In genomic region chr19:29612121-29612520, GRCh38 we compare ENCODE assay signal across 28 cellular contexts. TPM values are rescaled to one million over a fixed set of nuclear protein-coding genes. Genes with fewer than 3 reads are reported as not detected.
DNase-seq lines count a peak whose midpoint lies in the region; ATAC-seq and TF ChIP-seq lines count a peak whose summit lies in the region.
"Had no signal": no experiment of that assay in that cellular context is flagged by ENCODE, and none has a peak within 500 bp of the region (broad histone marks: within the 10 kb centered on the region; RNA-seq: fewer than 3 reads in every experiment).

No MANE protein-coding gene starts in this region.

- CTCF ChIA-PET in activated CD8-positive, alpha-beta memory T cell treated with anti-CD3 and anti-CD28 coated beads, Interleukin-2, amount 10 ng/mL, durations not matched to agents 7 days and 5 days (lab: Charles Lee) = interaction anchor here (2.0 to 8.6 kb wide), 7 partner anchors 11 to 118 kb away, joined by 6 to 171 read pairs (median 74); partner anchors contain the start of genes C19orf12 and PLEKHF1

- H3K4me1 Mint-ChIP-seq in activated CD8-positive, alpha-beta memory T cell treated with anti-CD3 and anti-CD28 coated beads, Interleukin-2, amount 10 ng/mL, durations not matched to agents 7 days and 5 days = peaks cover 29% of the 10 kb centered on the region
- no peaks in the 10 kb centered on the region for H3K4me1 Mint-ChIP-seq in activated T-helper 17 cell treated with anti-CD3 and anti-CD28 coated beads, Interleukin-2, amount 50 U/mL, for 72 hours
- peaks cover 12% of the 10 kb centered on the region for H3K4me1 Mint-ChIP-seq in memory B cell
- H3K4me1 Mint-ChIP-seq in stimulated activated effector memory CD8-positive, alpha-beta T cell treated with anti-CD3 and anti-CD28 coated beads, Interleukin-12 subunit alpha, Interleukin-12 subunit beta, amount 100 ng/mL, for 72 hours = peaks cover 35% of the 10 kb centered on the region

- DNase-seq in activated CD8-positive, alpha-beta memory T cell treated with anti-CD3 and anti-CD28 coated beads, Interleukin-2, amount 10 ng/mL, durations not matched to agents 7 days and 5 days = no peak
- DNase-seq in activated CD8-positive, alpha-beta memory T cell treated with anti-CD3 and anti-CD28 coated beads, Interleukin-2, amount 50 U/mL, for 48 hours = no peak
- no peak for DNase-seq in memory B cell (ENCODE audit: low spot score in 2 of 2)
- no peak for DNase-seq in stimulated activated effector memory CD8-positive, alpha-beta T cell treated with anti-CD3 and anti-CD28 coated beads, Interleukin-12 subunit alpha, Interleukin-12 subunit beta, amount 100 ng/mL, for 72 hours (ENCODE audit: low spot score in 2 of 2)
- no peak for DNase-seq in activated CD4-positive, alpha-beta T cell treated with anti-CD3 and anti-CD28 coated beads, Interleukin-2, amount 50 U/mL, for 4 hours
- no peak for DNase-seq in right atrium auricular region (ENCODE audit: low spot score)
- DNase-seq: BE2C; CD8-positive, alpha-beta memory T cell; DMS 273 treated with DMSO at 0.1 percent for 48 hours; DMS79; EL; GDM1; GOT3; Karpas-422; NCI-H1105 treated with DMSO at 0.1 percent for 48 hours; NCI-H146; NCI-H2029; NCI-H446; NCI-H524 treated with DMSO at 0.1 percent for 48 hours; NCI-H774; NK-92 treated with Interleukin-12 subunit alpha and Interleukin-12 subunit beta, amount 100 ng/mL, for 24 hours; PC-3 had no signal

- TF ChIP-seq CTCF in right atrium auricular region (IDR thresholded peaks at IDR 0.05) = no peak

- no peak overlapping the region for H3K4me3 ChIP-seq in right atrium auricular region

- peaks cover 0 to 7% of the 10 kb centered on the region in 2 donors for H3K4me1 ChIP-seq in right atrium auricular region
- H3K4me1 ChIP-seq: BE2C had no signal

- no peaks in the 10 kb centered on the region for H3K9me3 Mint-ChIP-seq in activated CD8-positive, alpha-beta memory T cell treated with anti-CD3 and anti-CD28 coated beads, Interleukin-2, amount 10 ng/mL, durations not matched to agents 7 days and 5 days (ENCODE audit: low read depth)
- no peaks in the 10 kb centered on the region for H3K9me3 Mint-ChIP-seq in activated T-helper 17 cell treated with anti-CD3 and anti-CD28 coated beads, Interleukin-2, amount 50 U/mL, for 72 hours
- no peaks in the 10 kb centered on the region for H3K9me3 Mint-ChIP-seq in memory B cell
- H3K9me3 Mint-ChIP-seq in stimulated activated effector memory CD8-positive, alpha-beta T cell treated with anti-CD3 and anti-CD28 coated beads, Interleukin-12 subunit alpha, Interleukin-12 subunit beta, amount 100 ng/mL, for 72 hours = no peaks in the 10 kb centered on the region
- H3K9me3 Mint-ChIP-seq: CD14-positive monocyte; CD8-positive, alpha-beta memory T cell had no signal

- H3K27ac ChIP-seq in right atrium auricular region = no peak overlapping the region
- H3K27ac ChIP-seq: 22Rv1, HL-60 had no signal

- peaks cover 40% of the 10 kb centered on the region for H3K36me3 Mint-ChIP-seq in activated CD8-positive, alpha-beta memory T cell treated with anti-CD3 and anti-CD28 coated beads, Interleukin-2, amount 10 ng/mL, durations not matched to agents 7 days and 5 days
- H3K36me3 Mint-ChIP-seq in activated T-helper 17 cell treated with anti-CD3 and anti-CD28 coated beads, Interleukin-2, amount 50 U/mL, for 72 hours (ENCODE audit: low read depth) = peaks cover 83% of the 10 kb centered on the region
- H3K36me3 Mint-ChIP-seq in memory B cell = peaks cover 27% of the 10 kb centered on the region
- H3K36me3 Mint-ChIP-seq in stimulated activated effector memory CD8-positive, alpha-beta T cell treated with anti-CD3 and anti-CD28 coated beads, Interleukin-12 subunit alpha, Interleukin-12 subunit beta, amount 100 ng/mL, for 72 hours = peaks cover 79% of the 10 kb centered on the region

- H3K9me3 ChIP-seq in right atrium auricular region = no peaks in the 10 kb centered on the region
- H3K9me3 ChIP-seq: BE2C had no signal

- ATAC-seq in activated CD8-positive, alpha-beta memory T cell treated with anti-CD3 and anti-CD28 coated beads, Interleukin-2, amount 10 ng/mL, durations not matched to agents 7 days and 5 days = no peak
- no peak for ATAC-seq in activated T-helper 17 cell treated with anti-CD3 and anti-CD28 coated beads, Interleukin-2, amount 50 U/mL, for 72 hours (replicated peaks)
- ATAC-seq in memory B cell (ENCODE audit: low read depth) (no peak), HG03159 (IDR thresholded peaks at IDR 0.05; ENCODE audit: unreplicated experiment) (no peak)
- ATAC-seq in stimulated activated effector memory CD8-positive, alpha-beta T cell treated with anti-CD3 and anti-CD28 coated beads, Interleukin-12 subunit alpha, Interleukin-12 subunit beta, amount 100 ng/mL, for 72 hours = no peak
- ATAC-seq: HCT116, PC-3 had no signal

- H3K27ac Mint-ChIP-seq in activated CD8-positive, alpha-beta memory T cell treated with anti-CD3 and anti-CD28 coated beads, Interleukin-2, amount 10 ng/mL, durations not matched to agents 7 days and 5 days = peak overlapping the region; percentile 35
- peak overlapping the region; percentile 43 for H3K27ac Mint-ChIP-seq in activated T-helper 17 cell treated with anti-CD3 and anti-CD28 coated beads, Interleukin-2, amount 50 U/mL, for 72 hours
- H3K27ac Mint-ChIP-seq in memory B cell = peak overlapping the region; percentile 96
- peak overlapping the region; percentile 74 for H3K27ac Mint-ChIP-seq in stimulated activated effector memory CD8-positive, alpha-beta T cell treated with anti-CD3 and anti-CD28 coated beads, Interleukin-12 subunit alpha, Interleukin-12 subunit beta, amount 100 ng/mL, for 72 hours

- H3K27me3 Mint-ChIP-seq in activated CD8-positive, alpha-beta memory T cell treated with anti-CD3 and anti-CD28 coated beads, Interleukin-2, amount 10 ng/mL, durations not matched to agents 7 days and 5 days = no peaks in the 10 kb centered on the region
- H3K27me3 Mint-ChIP-seq in activated T-helper 17 cell treated with anti-CD3 and anti-CD28 coated beads, Interleukin-2, amount 50 U/mL, for 72 hours = no peaks in the 10 kb centered on the region
- no peaks in the 10 kb centered on the region for H3K27me3 Mint-ChIP-seq in memory B cell
- H3K27me3 Mint-ChIP-seq: CD8-positive, alpha-beta memory T cell had no signal

- no peaks in the 10 kb centered on the region for H3K27me3 ChIP-seq in right atrium auricular region
- H3K27me3 ChIP-seq: BE2C had no signal

- H3K4me3 Mint-ChIP-seq in activated CD8-positive, alpha-beta memory T cell treated with anti-CD3 and anti-CD28 coated beads, Interleukin-2, amount 10 ng/mL, durations not matched to agents 7 days and 5 days = no peak overlapping the region
- H3K4me3 Mint-ChIP-seq in activated T-helper 17 cell treated with anti-CD3 and anti-CD28 coated beads, Interleukin-2, amount 50 U/mL, for 72 hours = no peak overlapping the region
- no peak overlapping the region for H3K4me3 Mint-ChIP-seq in memory B cell
- no peak overlapping the region for H3K4me3 Mint-ChIP-seq in stimulated activated effector memory CD8-positive, alpha-beta T cell treated with anti-CD3 and anti-CD28 coated beads, Interleukin-12 subunit alpha, Interleukin-12 subunit beta, amount 100 ng/mL, for 72 hours
- H3K4me3 Mint-ChIP-seq: CD14-positive monocyte had no signal

- H3K36me3 ChIP-seq in right atrium auricular region = peaks cover 62% of the 10 kb centered on the region

RNA-seq across cellular contexts. Expression of gene POP4, which starts 6.0 kb away (rescaled TPM):
- 100 to 1,000 TPM in 1 of 2 experiments, 10 to 100 TPM in 1; 96.6 to 106 TPM for total RNA-seq in activated CD8-positive, alpha-beta memory T cell treated with anti-CD3 and anti-CD28 coated beads, Interleukin-2, amount 10 ng/mL, durations not matched to agents 7 days and 5 days
- 100 to 1,000 TPM in 1 of 2 donors, 10 to 100 TPM in 1; 59.4 to 102 TPM for total RNA-seq in activated T-helper 17 cell treated with anti-CD3 and anti-CD28 coated beads, Interleukin-2, amount 50 U/mL, for 72 hours
- 10 to 100 TPM; 36.3 to 40.8 TPM for total RNA-seq in right atrium auricular region

RNA-seq across cellular contexts. Expression of gene PLEKHF1, which starts 53.1 kb away (rescaled TPM):
- total RNA-seq in activated CD8-positive, alpha-beta memory T cell treated with anti-CD3 and anti-CD28 coated beads, Interleukin-2, amount 10 ng/mL, durations not matched to agents 7 days and 5 days = 10 to 100 TPM; 42.4 to 64.1 TPM
- total RNA-seq in activated T-helper 17 cell treated with anti-CD3 and anti-CD28 coated beads, Interleukin-2, amount 50 U/mL, for 72 hours = 10 to 100 TPM; 34.4 to 40.3 TPM
- 10 to 100 TPM; 32.4 to 86.3 TPM for total RNA-seq in right atrium auricular region

Comparison
In these comparisons a context has a peak if more than half of its experiments do, and no peak if none do; other contexts are left out.
1. H3K27ac Mint-ChIP-seq: peak in every context shown above with its lines; median percentile 96 in memory B cell; 74 in stimulated activated effector memory CD8-positive, alpha-beta T cell treated with anti-CD3 and anti-CD28 coated beads, Interleukin-12 subunit alpha, Interleukin-12 subunit beta, amount 100 ng/mL, for 72 hours; 43 in activated T-helper 17 cell treated with anti-CD3 and anti-CD28 coated beads, Interleukin-2, amount 50 U/mL, for 72 hours; 35 in activated CD8-positive, alpha-beta memory T cell treated with anti-CD3 and anti-CD28 coated beads, Interleukin-2, amount 10 ng/mL, durations not matched to agents 7 days and 5 days.